In genomic region chr1:8024329-8024728, GRCh38 we compare ENCODE assay signal across 13 cellular contexts. TPM values are rescaled to one million over a fixed set of nuclear protein-coding genes. Genes with fewer than 3 reads are reported as not detected.
DNase-seq lines count a peak whose midpoint lies in the region; ATAC-seq, FAIRE-seq and TF ChIP-seq lines count a peak whose summit lies in the region.
"Had no signal": no experiment of that assay in that cellular context is flagged by ENCODE, and none has a peak within 500 bp of the region (broad histone marks: within the 10 kb centered on the region; RNA-seq: fewer than 3 reads in every experiment).

No MANE protein-coding gene starts in this region.

- dilution Hi-C loops in endothelial cell of umbilical vein (cut with MboI; ENCODE audit: extremely low pct_ligation_motif_present, low sequenced_read_pairs), result no loop called here

- H3K79me2 ChIP-seq in SK-N-SH (ENCODE audit: insufficient read depth) (peaks cover 69% of the 10 kb centered on the region), endothelial cell of umbilical vein (ENCODE audit: control insufficient read depth, insufficient read depth, low read length) (peaks cover 67% of the 10 kb centered on the region)

- ATAC-seq in SK-N-SH treated with all-trans-retinoic acid at 6 μM for 48 hours (no peak), upper lobe of right lung (no peak)

- peaks cover 40% of the 10 kb centered on the region for H4K20me1 ChIP-seq in SK-N-SH (ENCODE audit: insufficient read depth)
- H4K20me1 ChIP-seq in endothelial cell of umbilical vein (replicated peaks; ENCODE audit: control insufficient read depth, extremely low read depth, insufficient read depth, low read length), result no peaks in the 10 kb centered on the region

- intact Hi-C loops in endothelial cell of umbilical vein (cut with micrococcal nuclease) (loop anchor here (2.0 kb wide), 1 partner anchor 42 kb away; no protein-coding TSS in a partner anchor), upper lobe of right lung (cut with DNase I) (loop anchor here (10.0 kb wide), 1 partner anchor 290 kb away; the partner anchor contains the start of gene SLC45A1)

- H3K4me1 Mint-ChIP-seq in nephron, result peaks cover 38% of the 10 kb centered on the region

- no peak for TF ChIP-seq POLR2A in endothelial cell of umbilical vein (IDR thresholded peaks at IDR 0.05; ENCODE audit: low read depth, low read length)
- TF ChIP-seq POLR2A in erythroblast (IDR thresholded peaks at IDR 0.05; ENCODE audit: low read length), result no peak

- no peak for DNase-seq in SK-N-SH
- DNase-seq in endothelial cell of umbilical vein (ENCODE audit: low read depth, low spot score), result no peak
- DNase-seq in upper lobe of right lung, result no peak
- DNase-seq in erythroblast (lab: John Stamatoyannopoulos, UW), result no peak
- no peak for DNase-seq in NCI-H510A treated with DMSO at 0.1 percent for 48 hours (lab: John Stamatoyannopoulos, UW)
- DNase-seq in NCI-H1105 treated with DMSO at 0.1 percent for 48 hours (lab: John Stamatoyannopoulos, UW), result no peak
- DNase-seq: activated CD4-positive, alpha-beta memory T cell treated with anti-CD3 and anti-CD28 coated beads for 36 hours; SIG-M5; stimulated activated CD4-positive, alpha-beta T cell treated with anti-CD3 and anti-CD28 coated beads, Interleukin-12 subunit alpha, Interleukin-12 subunit beta, amount 100 ng/mL, for 4 hours had no signal

- H3K4me1 ChIP-seq in SK-N-SH (ENCODE audit: control insufficient read depth in 1 of 2, insufficient read depth in 2 of 2, low read depth in 1 of 2, low read length in 1 of 2) (peaks cover 12 to 54% of the 10 kb centered on the region in 2 experiments; a peak in 3 of 4 replicates), endothelial cell of umbilical vein (ENCODE audit: control insufficient read depth, extremely low read depth, insufficient read depth, low read length) (peaks cover 77% of the 10 kb centered on the region), upper lobe of right lung (peaks cover 49% of the 10 kb centered on the region)

- H3K9ac ChIP-seq in SK-N-SH (no peak overlapping the region), endothelial cell of umbilical vein (replicated peaks; ENCODE audit: extremely low read depth, insufficient read depth, low read length) (peak overlapping the region; percentile 91)

- H3K9me2 ChIP-seq in SK-N-SH, result no peaks in the 10 kb centered on the region

- H3K4me3 Mint-ChIP-seq in nephron, result peak overlapping the region; percentile 62 to 85 (median 75)

- WGBS in SK-N-SH (ENCODE audit: low lambda C conversion rate), result 85% methylated on average over 3 of the region's 3 CpGs

- H3K4me2 ChIP-seq in SK-N-SH, result peak overlapping the region; percentile 84
- peak overlapping the region; percentile 94 for H3K4me2 ChIP-seq in endothelial cell of umbilical vein (ENCODE audit: insufficient read depth, low read length)

- TF ChIP-seq CTCF in SK-N-SH (IDR thresholded peaks at IDR 0.05) (no peak), endothelial cell of umbilical vein (IDR thresholded peaks at IDR 0.05; ENCODE audit: extremely low read depth in 1 of 2, insufficient read depth in 1 of 2, low read depth in 1 of 2, low read length in 2 of 2) (no peak), nephron (IDR thresholded peaks at IDR 0.05; ENCODE audit: unreplicated experiment in 3 of 3) (no peak), upper lobe of right lung (IDR thresholded peaks at IDR 0.05) (no peak)

- H3K9me1 ChIP-seq in endothelial cell of umbilical vein (replicated peaks; ENCODE audit: control insufficient read depth, extremely low read depth, insufficient read depth, low read length), result no peaks in the 10 kb centered on the region

- H3K4me3 ChIP-seq in SK-N-SH (ENCODE audit: low read depth in 2 of 2, low read length in 1 of 2), result peak overlapping the region in 1 of 2 experiments; percentile 90; a peak in 2 of 4 replicates
- H3K4me3 ChIP-seq in endothelial cell of umbilical vein (replicated peaks in 1 of 3; ENCODE audit: insufficient read depth in 1 of 3, low read depth in 1 of 3, low read length in 3 of 3), result peak overlapping the region in 1 of 3 experiments; percentile 98
- peak overlapping the region; percentile 76 for H3K4me3 ChIP-seq in upper lobe of right lung

- H2AFZ ChIP-seq in SK-N-SH (ENCODE audit: low read depth) (no peak overlapping the region), endothelial cell of umbilical vein (ENCODE audit: low read depth, low read length) (no peak overlapping the region)

- H3K27ac ChIP-seq in SK-N-SH (ENCODE audit: low read depth in 2 of 2, low read length in 1 of 2), result no peak overlapping the region
- H3K27ac ChIP-seq in endothelial cell of umbilical vein (ENCODE audit: insufficient read depth, low read depth, low read length), result no peak overlapping the region
- H3K27ac ChIP-seq in upper lobe of right lung, result peak overlapping the region; percentile 18
- H3K27ac ChIP-seq: 22Rv1, cardiac muscle cell had no signal

- no peak for TF ChIP-seq EP300 in SK-N-SH (IDR thresholded peaks at IDR 0.05; ENCODE audit: borderline replicate concordance in 1 of 2, low read depth in 1 of 2, low read length in 1 of 2)

- H3K9me3 Mint-ChIP-seq in nephron, result no peaks in the 10 kb centered on the region
- H3K9me3 Mint-ChIP-seq: activated CD4-positive, alpha-beta memory T cell treated with anti-CD3 and anti-CD28 coated beads for 36 hours had no signal

- H3K27me3 Mint-ChIP-seq in nephron (ENCODE audit: low read depth), result no peaks in the 10 kb centered on the region

- BruUV-seq in endothelial cell of umbilical vein (replicated peaks; lab: Mats Ljungman, UMichigan), result no TSS peak

- no peak overlapping the region for H3K27ac Mint-ChIP-seq in nephron
- H3K27ac Mint-ChIP-seq: activated CD4-positive, alpha-beta memory T cell treated with anti-CD3 and anti-CD28 coated beads for 36 hours had no signal

- H3K9me3 ChIP-seq in SK-N-SH (no peaks in the 10 kb centered on the region), endothelial cell of umbilical vein (replicated peaks; ENCODE audit: control insufficient read depth, insufficient read depth, low read length) (no peaks in the 10 kb centered on the region), upper lobe of right lung (no peaks in the 10 kb centered on the region)

- CTCF ChIA-PET in SK-N-SH (lab: Yijun Ruan, JAX) (interaction anchor here (0.6 to 6.0 kb wide), 4 partner anchors 9 to 291 kb away, joined by 3 to 62 read pairs (median 16); no protein-coding TSS in a partner anchor), endothelial cell of umbilical vein (lab: Charles Lee) (interaction anchor here (0.8 to 2.4 kb wide), 4 partner anchors 9 to 290 kb away, joined by 3 to 20 read pairs (median 8); no protein-coding TSS in a partner anchor)

- peaks cover 0 to 3% of the 10 kb centered on the region in 2 experiments for H3K36me3 ChIP-seq in SK-N-SH (replicated peaks in 1 of 2; ENCODE audit: control insufficient read depth in 1 of 2, insufficient read depth in 2 of 2, low read length in 1 of 2)
- no peaks in the 10 kb centered on the region for H3K36me3 ChIP-seq in endothelial cell of umbilical vein (ENCODE audit: control insufficient read depth in 2 of 2, extremely low read depth in 1 of 2, insufficient read depth in 2 of 2, low read length in 2 of 2)
- no peaks in the 10 kb centered on the region for H3K36me3 ChIP-seq in upper lobe of right lung
- H3K36me3 ChIP-seq: cardiac muscle cell had no signal

- POLR2A ChIA-PET in SK-N-SH (lab: Yijun Ruan, JAX), result no interaction called here
- POLR2A ChIA-PET in endothelial cell of umbilical vein (lab: Charles Lee), result interaction anchor here (0.9 to 1.9 kb wide), 3 partner anchors 9 to 290 kb away, joined by 3 to 6 read pairs (median 5); no protein-coding TSS in a partner anchor

- H3K27me3 ChIP-seq in SK-N-SH (ENCODE audit: insufficient read depth) (no peaks in the 10 kb centered on the region), endothelial cell of umbilical vein (ENCODE audit: control insufficient read depth in 2 of 2, insufficient read depth in 2 of 2, low read length in 2 of 2) (no peaks in the 10 kb centered on the region), upper lobe of right lung (no peaks in the 10 kb centered on the region)
- H3K27me3 ChIP-seq: cardiac muscle cell had no signal

- H3K36me3 Mint-ChIP-seq in nephron (ENCODE audit: low read depth), result no peaks in the 10 kb centered on the region
- H3K36me3 Mint-ChIP-seq: activated CD4-positive, alpha-beta memory T cell treated with anti-CD3 and anti-CD28 coated beads for 36 hours had no signal

- no peak for FAIRE-seq in endothelial cell of umbilical vein (lab: Jason Lieb, UNC)

- no peak for TF ChIP-seq RAD21 in SK-N-SH (IDR thresholded peaks at IDR 0.05; ENCODE audit: low read length)

- H3F3A ChIP-seq in SK-N-SH (replicated peaks; ENCODE audit: insufficient read depth), result peaks cover 44% of the 10 kb centered on the region

TF ChIP-seq in SK-N-SH, 30 proteins besides CTCF, POLR2A, EP300 and RAD21 (continues in another document):
- TF ChIP-seq MEF2A (IDR thresholded peaks at IDR 0.05; ENCODE audit: borderline replicate concordance, low read depth), result no peak
- no peak for TF ChIP-seq RXRA (IDR thresholded peaks at IDR 0.05; ENCODE audit: borderline replicate concordance, low read depth)

TF ChIP-seq in SK-N-SH treated with all-trans-retinoic acid at 6 μM for 48 hours, 23 proteins besides CTCF, POLR2A, EP300 and RAD21 (continues in another document):
- TF ChIP-seq ARNTL (CRISPR knock-in tag; IDR thresholded peaks at IDR 0.05; ENCODE audit: borderline replicate concordance, low read depth) (no peak), TCF4 (CRISPR knock-in tag; IDR thresholded peaks at IDR 0.05; ENCODE audit: borderline replicate concordance) (no peak), ZC3H10 (CRISPR knock-in tag; IDR thresholded peaks at IDR 0.05) (no peak), ZNF565 (CRISPR knock-in tag; conservative IDR thresholded peaks at IDR 0.05; ENCODE audit: low read depth) (no peak), SNAI2 (CRISPR knock-in tag; IDR thresholded peaks at IDR 0.05) (no peak)

TF ChIP-seq in endothelial cell of umbilical vein, 7 proteins besides CTCF, POLR2A, EP300 and RAD21 (continues in another document):
- TF ChIP-seq POLR2AphosphoS5 (IDR thresholded peaks at IDR 0.05; ENCODE audit: insufficient read depth, low read depth, low read length) (no peak), MYC (IDR thresholded peaks at IDR 0.05; ENCODE audit: low read depth, low read length) (no peak), GATA2 (IDR thresholded peaks at IDR 0.05; ENCODE audit: insufficient read depth, insufficient read length, low read depth, low read length) (no peak), EZH2 (IDR thresholded peaks at IDR 0.05; ENCODE audit: borderline replicate concordance, low read depth, low read length, severe bottlenecking) (no peak)

RNA-seq across cellular contexts. Expression of gene ERRFI1, which starts 1.8 kb away (rescaled TPM):
- polyA plus RNA-seq in SK-N-SH (2012; rRNA removed) (65.6 and 66.9 TPM in 2 replicates), endothelial cell of umbilical vein (28.5 and 32.0 TPM in 2 replicates)
- 72.6 and 74.4 TPM in 2 replicates for polyA plus RNA-seq in SK-N-SH (2012; cell fraction: cytosol; rRNA removed)
- 68.2 and 96.8 TPM in 2 replicates for polyA plus RNA-seq in SK-N-SH (2012; cell fraction: nucleus; rRNA removed)
- total RNA-seq in endothelial cell of umbilical vein (28.1 and 31.2 TPM in 2 replicates), upper lobe of right lung (92.8 TPM)
- polyA plus RNA-seq in endothelial cell of umbilical vein (2011; cell fraction: cytosol; rRNA removed), result 32.7 and 37.9 TPM in 2 replicates
- polyA plus RNA-seq in endothelial cell of umbilical vein (2011; cell fraction: nucleus; rRNA removed), result 77.0 and 97.1 TPM in 2 replicates
- 37.1 and 37.2 TPM in 2 replicates for polyA plus RNA-seq in endothelial cell of umbilical vein (2012)
- polyA minus RNA-seq in endothelial cell of umbilical vein, result 21.9 and 24.0 TPM in 2 replicates
- polyA minus RNA-seq in endothelial cell of umbilical vein (2011; cell fraction: cytosol; rRNA and poly(A)+ RNA removed), result 6.7 TPM
- polyA minus RNA-seq in endothelial cell of umbilical vein (2011; cell fraction: nucleus; rRNA and poly(A)+ RNA removed), result 41.6 and 74.4 TPM in 2 replicates
